19 cellular contexts compared by ENCODE assay signal in the genomic region with DNA sequence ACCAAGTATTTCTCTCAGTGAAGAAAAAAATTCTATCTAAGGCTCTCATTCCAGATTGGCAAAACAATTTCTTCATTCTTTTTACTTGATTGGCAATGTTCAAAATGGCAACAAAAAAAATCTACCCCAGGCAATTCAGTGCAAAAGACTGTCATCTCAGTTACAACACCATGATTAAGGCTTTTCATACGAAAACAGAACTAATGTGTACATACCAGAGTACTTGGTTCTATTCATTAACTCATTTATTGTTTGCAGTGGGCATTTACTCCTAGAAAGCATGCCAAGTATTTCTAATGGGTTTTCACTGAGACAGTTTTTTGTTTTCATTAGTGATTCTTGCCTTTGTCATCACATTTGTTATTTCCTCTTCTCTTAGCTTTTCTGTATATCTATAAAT. TPM values are rescaled to one million over a fixed set of nuclear protein-coding genes. Genes with fewer than 3 reads are reported as not detected.
DNase-seq lines count a peak whose midpoint lies in the region; ATAC-seq, FAIRE-seq and TF ChIP-seq lines count a peak whose summit lies in the region.
"Had no signal": no experiment of that assay in that cellular context is flagged by ENCODE, and none has a peak within 500 bp of the region (broad histone marks: within the 10 kb centered on the region; RNA-seq: fewer than 3 reads in every experiment).

No MANE protein-coding gene starts in this region.

- TF ChIP-seq CTCF in bronchial epithelial cell (IDR thresholded peaks at IDR 0.05; ENCODE audit: insufficient read depth, low read length, severe bottlenecking), result no peak
- no peak for TF ChIP-seq CTCF in foreskin fibroblast (IDR thresholded peaks at IDR 0.05; ENCODE audit: low read depth, low read length)

- ATAC-seq in esophagus mucosa, result no peak
- ATAC-seq: HCT116 had no signal

- DNase-seq in DMS53 treated with DMSO at 0.1 percent for 48 hours (lab: John Stamatoyannopoulos, UW; ENCODE audit: unreplicated experiment) (peak; percentile 38), bronchial epithelial cell (ENCODE audit: low read depth) (peak; percentile 11), foreskin fibroblast (peak; percentile 32 to 75), NCI-H1694 (lab: John Stamatoyannopoulos, UW) (no peak), NOMO-1 (lab: John Stamatoyannopoulos, UW; ENCODE audit: unreplicated experiment in 2 of 2) (no peak)
- DNase-seq in activated effector memory CD4-positive, alpha-beta T cell treated with anti-CD3 and anti-CD28 coated beads, Interleukin-2, amount 50 U/mL, for 16 hours, result no peak
- DNase-seq: C1 segment of cervical spinal cord; CD4-positive, alpha-beta T cell; DMS153; GF-D8; GM23248; IMR-90 had no signal

- no peak overlapping the region for H3K4me3 ChIP-seq in bronchial epithelial cell (ENCODE audit: low read depth, low read length)
- H3K4me3 ChIP-seq in foreskin fibroblast (ENCODE audit: low read depth in 1 of 2, low read length in 2 of 2), result no peak overlapping the region
- H3K4me3 ChIP-seq: GM23248 had no signal

- no peaks in the 10 kb centered on the region for H3K36me3 ChIP-seq in bronchial epithelial cell (ENCODE audit: control insufficient read depth, insufficient read depth, low read length)

- no peaks in the 10 kb centered on the region for H3K27me3 ChIP-seq in bronchial epithelial cell (ENCODE audit: control insufficient read depth, insufficient read depth, low read length)

- no peak for FAIRE-seq in bronchial epithelial cell (lab: Jason Lieb, UNC)
- FAIRE-seq: A204.1, D721Med, H54 had no signal

RNA-seq across cellular contexts. Expression of gene DBX2, which starts 33.0 kb away (rescaled TPM):
- total RNA-seq in bronchial epithelial cell (not detected in 2 replicates), esophagus mucosa (not detected)
- total RNA-seq: B cell; CD4-positive, alpha-beta T cell; GM23248; HT-29; IMR-90 had no signal

Comparison
In these comparisons a context has a peak if more than half of its experiments do, and no peak if none do; other contexts are left out.
1. DNase-seq: peak in DMS53 treated with DMSO at 0.1 percent for 48 hours (single experiment), bronchial epithelial cell (single experiment) and foreskin fibroblast (2 of 2); none in NCI-H1694 (single experiment), activated effector memory CD4-positive, alpha-beta T cell treated with anti-CD3 and anti-CD28 coated beads, Interleukin-2, amount 50 U/mL, for 16 hours (single experiment) and NOMO-1 (0 of 2).